ENCODE assay signal across 13 cellular contexts in the genomic region with DNA sequence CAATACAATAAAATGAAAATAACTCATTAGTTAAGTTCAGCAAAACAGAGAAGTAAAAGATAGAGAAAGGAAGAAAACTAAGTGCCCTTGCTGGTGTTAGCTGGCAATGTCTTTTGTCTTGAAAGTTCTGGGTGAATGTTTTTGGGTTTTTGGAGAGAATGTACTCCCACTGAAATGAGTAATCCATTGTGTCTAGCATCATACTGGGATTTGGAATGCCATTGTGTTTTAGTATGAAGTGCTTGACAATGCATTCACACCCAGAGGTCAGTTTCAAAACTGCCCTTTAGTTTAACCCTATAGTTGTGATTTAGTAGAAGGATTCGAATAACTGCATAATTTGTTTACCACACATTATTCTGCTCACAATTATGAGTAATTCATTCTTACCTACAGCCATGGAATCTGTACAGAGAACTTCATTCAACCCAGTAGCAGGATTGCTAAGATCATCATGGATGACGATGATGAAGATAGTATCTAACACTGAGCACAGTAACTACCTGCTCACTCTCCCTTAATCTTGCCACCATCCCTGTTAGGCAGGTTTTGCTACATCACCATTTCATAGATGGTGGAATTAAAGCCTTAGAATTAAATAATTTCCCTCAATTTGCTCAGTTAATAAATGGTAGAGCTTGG. TPM values are rescaled to one million over a fixed set of nuclear protein-coding genes. Genes with fewer than 3 reads are reported as not detected.
DNase-seq lines count a peak whose midpoint lies in the region; ATAC-seq, FAIRE-seq and TF ChIP-seq lines count a peak whose summit lies in the region.
"Had no signal": no experiment of that assay in that cellular context is flagged by ENCODE, and none has a peak within 500 bp of the region (broad histone marks: within the 10 kb centered on the region; RNA-seq: fewer than 3 reads in every experiment).

No MANE protein-coding gene starts in this region.

- H3K4me2 ChIP-seq in GM23248 (ENCODE audit: unreplicated experiment) (peak overlapping the region; percentile 96), osteoblast (ENCODE audit: insufficient read depth, low read length) (peak overlapping the region; percentile 92)

- no peak overlapping the region for H2AFZ ChIP-seq in GM23248
- no peak overlapping the region for H2AFZ ChIP-seq in osteoblast (ENCODE audit: low read length)

- H3F3A ChIP-seq in GM23248 (ENCODE audit: insufficient read depth), result peaks cover 96% of the 10 kb centered on the region

- no peaks in the 10 kb centered on the region for H3K9me2 ChIP-seq in GM23248 (ENCODE audit: insufficient read depth)

- TF ChIP-seq CTCF in epithelial cell of esophagus (IDR thresholded peaks at IDR 0.05; ENCODE audit: insufficient read depth, low read depth, low read length, missing control alignments), result no peak
- no peak for TF ChIP-seq CTCF in osteoblast (IDR thresholded peaks at IDR 0.05; ENCODE audit: extremely low read depth, low read depth, low read length)

- peak overlapping the region; percentile 66 for H3K4me3 ChIP-seq in GM23248
- no peak overlapping the region for H3K4me3 ChIP-seq in epithelial cell of esophagus (ENCODE audit: low read length)
- peak overlapping the region; percentile 5 for H3K4me3 ChIP-seq in osteoblast (ENCODE audit: insufficient read depth, low read length)
- H3K4me3 ChIP-seq: adrenal gland, Peyer's patch, tibial nerve had no signal

- ATAC-seq in GM19035 (IDR thresholded peaks at IDR 0.05; ENCODE audit: unreplicated experiment), result no peak

- in situ Hi-C loops in GM23248 (cut with MboI), result no loop called here

- H3K79me2 ChIP-seq in GM23248 (ENCODE audit: insufficient read depth), result peaks cover 77% of the 10 kb centered on the region
- H3K79me2 ChIP-seq in osteoblast (ENCODE audit: insufficient read depth, low read length), result peaks cover 63% of the 10 kb centered on the region

- H3K36me3 ChIP-seq in GM23248 (ENCODE audit: low read depth) (no peaks in the 10 kb centered on the region), osteoblast (ENCODE audit: insufficient read depth, low read length) (no peaks in the 10 kb centered on the region)
- H3K36me3 ChIP-seq: adrenal gland, Peyer's patch, tibial nerve had no signal

- H3K4me1 ChIP-seq in GM23248 (ENCODE audit: insufficient read depth), result peaks cover 96% of the 10 kb centered on the region
- peaks cover 94% of the 10 kb centered on the region for H3K4me1 ChIP-seq in osteoblast (ENCODE audit: insufficient read depth, low read length)

- H4K20me1 ChIP-seq in GM23248 (ENCODE audit: insufficient read depth), result no peaks in the 10 kb centered on the region
- H4K20me1 ChIP-seq in osteoblast (ENCODE audit: insufficient read depth, low read length), result no peaks in the 10 kb centered on the region

- no peaks in the 10 kb centered on the region for H3K9me3 ChIP-seq in GM23248 (ENCODE audit: low read depth)
- no peaks in the 10 kb centered on the region for H3K9me3 ChIP-seq in osteoblast (ENCODE audit: low read depth, low read length)
- H3K9me3 ChIP-seq: adrenal gland, Peyer's patch, tibial nerve had no signal

- peak; percentile 68 for FAIRE-seq in RCC 7860 (lab: Jason Lieb, UNC)

- no peaks in the 10 kb centered on the region for H3K27me3 ChIP-seq in GM23248 (replicated peaks; ENCODE audit: insufficient read depth)
- no peaks in the 10 kb centered on the region for H3K27me3 ChIP-seq in osteoblast (ENCODE audit: insufficient read depth, low read length)
- H3K27me3 ChIP-seq: adrenal gland, Peyer's patch, tibial nerve had no signal

- H3K9ac ChIP-seq in GM23248, result peak overlapping the region; percentile 91

- DNase-seq in GM23248 (peak; percentile 87), RCC 7860 (ENCODE audit: low spot score) (peak; percentile 66), epithelial cell of esophagus (ENCODE audit: low read depth) (peak; percentile 58), osteoblast (ENCODE audit: insufficient read length, low spot score, missing footprints) (no peak), ecto neural progenitor cell (ENCODE audit: low spot score) (no peak), DMS79 treated with DMSO at 0.1 percent for 48 hours (lab: John Stamatoyannopoulos, UW) (no peak), nucleus accumbens (lab: John Stamatoyannopoulos, UW) (no peak)
- DNase-seq: adrenal gland, DMS79, islet precursor cell, Peyer's patch had no signal

- peak overlapping the region; percentile 99 for H3K27ac ChIP-seq in GM23248
- peak overlapping the region; percentile 100 for H3K27ac ChIP-seq in osteoblast (ENCODE audit: low read depth, low read length)
- H3K27ac ChIP-seq: Peyer's patch had no signal

- WGBS in GM23248 (ENCODE audit: low coverage in 1 of 2, low lambda C conversion rate in 2 of 2, missing lambda C conversion rate in 2 of 2), 2 experiments, result 28 to 34% methylated on average over 2 of the region's 2 CpGs

RNA-seq across cellular contexts. Expression of gene MAML2, which starts 33.9 kb away (rescaled TPM):
- total RNA-seq in GM23248 (2014; rRNA removed; shearing (Covaris generic)), result 22.1 and 23.7 TPM in 2 replicates
- polyA plus RNA-seq in GM23248 (2016; fragmentation: Nextera tagmentation; extraction: Ambion mirVana), result 6.8 and 7.4 TPM in 2 replicates
- total RNA-seq in osteoblast, result 17.4 and 19.2 TPM in 2 replicates

Comparison
In these comparisons a context has a peak if more than half of its experiments do, and no peak if none do; other contexts are left out.
1. DNase-seq: peak in GM23248 (single experiment), RCC 7860 (single experiment) and epithelial cell of esophagus (single experiment); none in osteoblast (single experiment), ecto neural progenitor cell (single experiment), DMS79 treated with DMSO at 0.1 percent for 48 hours (single experiment) and nucleus accumbens (0 of 56).